ENCODE assay signal across 17 cellular contexts in genomic region chr5:36443941-36444340, GRCh38.
"Had no signal": no experiment of that assay in that cellular context is flagged by ENCODE, and none has a peak within 500 bp of the region (broad histone marks: within the 10 kb centered on the region; RNA-seq: fewer than 3 reads in every experiment).

No MANE protein-coding gene starts in this region.

- ATAC-seq: activated CD8-positive, alpha-beta T cell treated with anti-CD3 and anti-CD28 coated beads for 36 hours; activated T-cell treated with anti-CD3 and anti-CD28 coated beads, Interleukin-2, amount 50 U/mL, for 4 hours; gastrocnemius medialis; WTC11 had no signal

- H3K4me3 ChIP-seq: adrenal gland, gastrocnemius medialis, heart left ventricle, lung, neural progenitor cell, ovary, sigmoid colon, tibial nerve had no signal

- H3K4me2 ChIP-seq: neural progenitor cell had no signal

- H2AFZ ChIP-seq: neural progenitor cell had no signal

- H3K36me3 ChIP-seq: adrenal gland, gastrocnemius medialis, heart left ventricle, neural progenitor cell, ovary, sigmoid colon, tibial nerve had no signal

- H3K9ac ChIP-seq: neural progenitor cell had no signal

- H3K27me3 ChIP-seq: adrenal gland, gastrocnemius medialis, heart left ventricle, neural progenitor cell, ovary, sigmoid colon, tibial nerve had no signal

- H3K27ac ChIP-seq: gastrocnemius medialis, heart left ventricle, neural progenitor cell, ovary, sigmoid colon, tibial nerve had no signal

- DNase-seq: activated CD4-positive, alpha-beta T cell treated with anti-CD3 and anti-CD28 coated beads for 4 hours; activated CD8-positive, alpha-beta T cell treated with anti-CD3 and anti-CD28 coated beads for 36 hours; activated effector memory CD4-positive, alpha-beta T cell treated with Interleukin-2 at 50 U/mL for 16 hours; activated T-cell treated with anti-CD3 and anti-CD28 coated beads, Interleukin-2, amount 50 U/mL, for 4 hours; effector CD8-positive, alpha-beta T cell; naive B cell; ovary; sigmoid colon; stimulated activated CD4-positive, alpha-beta T cell treated with anti-CD3 and anti-CD28 coated beads, Interleukin-12 subunit alpha, Interleukin-12 subunit beta, amount 100 ng/mL, for 4 hours; stimulated activated CD4-positive, alpha-beta T cell treated with anti-CD3 and anti-CD28 coated beads, Interleukin-2, amount 100 ng/mL, for 24 hours had no signal

- H3K9me3 ChIP-seq: adrenal gland, gastrocnemius medialis, heart left ventricle, ovary, sigmoid colon, tibial nerve had no signal

- H3K4me1 ChIP-seq: gastrocnemius medialis, sigmoid colon had no signal
